In genomic region chr17:16141685-16142084, GRCh38 we compare ENCODE assay signal across 1 cellular context.
TF ChIP-seq lines count a peak whose summit lies in the region.

No MANE protein-coding gene starts in this region.

TF ChIP-seq in HepG2, 621 proteins besides CTCF, POLR2A, EP300 and RAD21 (continued from another document):
- TF ChIP-seq TMF1 (CRISPR knock-in tag; IDR thresholded peaks at IDR 0.05; ENCODE audit: low read depth) = no peak
- no peak for TF ChIP-seq HNRNPLL (IDR thresholded peaks at IDR 0.05; ENCODE audit: low read depth, low read length, poor library complexity, severe bottlenecking)
- TF ChIP-seq ZNF292 (CRISPR knock-in tag; IDR thresholded peaks at IDR 0.05; ENCODE audit: borderline replicate concordance, low read depth) = no peak
- no peak for TF ChIP-seq HMGXB4 (CRISPR knock-in tag; IDR thresholded peaks at IDR 0.05; ENCODE audit: borderline replicate concordance in 1 of 2, low read depth in 1 of 2)
- TF ChIP-seq ZNF646 (CRISPR knock-in tag; IDR thresholded peaks at IDR 0.05) = no peak
- TF ChIP-seq NR2C2 (CRISPR knock-in tag; IDR thresholded peaks at IDR 0.05; ENCODE audit: borderline replicate concordance) = no peak
- TF ChIP-seq RCOR2 (CRISPR knock-in tag; IDR thresholded peaks at IDR 0.05) = no peak
- no peak for TF ChIP-seq RAD51 (IDR thresholded peaks at IDR 0.05; ENCODE audit: borderline replicate concordance)
- TF ChIP-seq ZNF678 (CRISPR knock-in tag; IDR thresholded peaks at IDR 0.05) = no peak
- no peak for TF ChIP-seq MEIS1 (CRISPR knock-in tag; IDR thresholded peaks at IDR 0.05; ENCODE audit: borderline replicate concordance)
